In genomic region chr17:5563451-5563850, GRCh38 we compare ENCODE assay signal across 20 cellular contexts. TPM values are rescaled to one million over a fixed set of nuclear protein-coding genes. Genes with fewer than 3 reads are reported as not detected.
A peak's percentile ranks its signal among the peaks of the same experiment; 100 is the strongest.
DNase-seq lines count a peak whose midpoint lies in the region; ATAC-seq and TF ChIP-seq lines count a peak whose summit lies in the region.
"Had no signal": no experiment of that assay in that cellular context is flagged by ENCODE, and none has a peak within 500 bp of the region (broad histone marks: within the 10 kb centered on the region; RNA-seq: fewer than 3 reads in every experiment).

No MANE protein-coding gene starts in this region.

- no peaks in the 10 kb centered on the region for H3K9me3 Mint-ChIP-seq in CD8-positive, alpha-beta memory T cell

- H3K4me3 ChIP-seq in ACC112 (ENCODE audit: low read depth, low read length) (no peak overlapping the region), fibroblast of mammary gland (ENCODE audit: control insufficient read depth, low read depth, low read length) (no peak overlapping the region), PC-3 (ENCODE audit: low read length) (no peak overlapping the region), mucosa of descending colon (no peak overlapping the region)
- H3K4me3 ChIP-seq in CD8-positive, alpha-beta memory T cell (ENCODE audit: low read length) = no peak overlapping the region
- H3K4me3 ChIP-seq: ascending aorta, hepatocyte, lung, tibial nerve had no signal

- H3K79me2 ChIP-seq in ACC112 (ENCODE audit: control insufficient read depth, insufficient read depth, low read length, unreplicated experiment) (peaks cover 4% of the 10 kb centered on the region), PC-3 (ENCODE audit: low read length) (no peaks in the 10 kb centered on the region)
- H3K79me2 ChIP-seq: hepatocyte had no signal

- H3K27me3 ChIP-seq in ACC112 (ENCODE audit: insufficient read depth, low read length) (no peaks in the 10 kb centered on the region), PC-3 (ENCODE audit: low read length) (no peaks in the 10 kb centered on the region)
- no peaks in the 10 kb centered on the region for H3K27me3 ChIP-seq in CD8-positive, alpha-beta memory T cell (ENCODE audit: insufficient read depth, low read length, poor library complexity, severe bottlenecking)
- H3K27me3 ChIP-seq: ascending aorta, tibial nerve had no signal

- CTCF ChIA-PET in CD8-positive, alpha-beta memory T cell (lab: Charles Lee) = no interaction called here
- CTCF ChIA-PET in PC-3 (lab: Charles Lee) = no interaction called here

- POLR2A ChIA-PET in CD8-positive, alpha-beta memory T cell (lab: Charles Lee) = no interaction called here
- POLR2A ChIA-PET in PC-3 (lab: Charles Lee; ENCODE audit: unreplicated experiment) = no interaction called here

- H3K27me3 Mint-ChIP-seq in CD8-positive, alpha-beta memory T cell = no peaks in the 10 kb centered on the region
- H3K27me3 Mint-ChIP-seq in T-helper 17 cell = no peaks in the 10 kb centered on the region

- peaks cover 6 to 71% (median 17%) of the 10 kb centered on the region in 3 donors for H3K36me3 Mint-ChIP-seq in CD8-positive, alpha-beta memory T cell
- peaks cover 9% of the 10 kb centered on the region for H3K36me3 Mint-ChIP-seq in T-helper 17 cell (ENCODE audit: low read depth)

- peak overlapping the region; percentile 35 to 92 (median 80) for H3K27ac Mint-ChIP-seq in CD8-positive, alpha-beta memory T cell
- H3K27ac Mint-ChIP-seq in T-helper 17 cell = peak overlapping the region; percentile 83
- H3K27ac Mint-ChIP-seq: nephron had no signal

- H3K4me1 ChIP-seq in ACC112 (ENCODE audit: control insufficient read depth, insufficient read depth, low read length, unreplicated experiment) (peaks cover 5% of the 10 kb centered on the region), PC-3 (ENCODE audit: insufficient read depth, low read length) (no peaks in the 10 kb centered on the region), mucosa of descending colon (ENCODE audit: low read depth) (no peaks in the 10 kb centered on the region)
- H3K4me1 ChIP-seq in CD8-positive, alpha-beta memory T cell (ENCODE audit: insufficient read depth, low read length) = peaks cover 8% of the 10 kb centered on the region
- H3K4me1 ChIP-seq: ascending aorta, tibial nerve had no signal

- no peak overlapping the region for H3K4me2 ChIP-seq in PC-3 (ENCODE audit: low read length)
- H3K4me2 ChIP-seq: hepatocyte had no signal

- H3K27ac ChIP-seq in ACC112 (ENCODE audit: low read depth, low read length) = peak overlapping the region; percentile 11; the same call in 1 of the 2 replicates
- H3K27ac ChIP-seq in CD8-positive, alpha-beta memory T cell (ENCODE audit: low read depth, low read length) = no peak overlapping the region
- no peak overlapping the region for H3K27ac ChIP-seq in PC-3 (ENCODE audit: low read length)
- H3K27ac ChIP-seq: ascending aorta, hepatocyte, tibial nerve had no signal

- ATAC-seq in T-helper 17 cell (no peak), HG03571 (IDR thresholded peaks at IDR 0.05; ENCODE audit: unreplicated experiment) (no peak), PC-3 (no peak), mucosa of descending colon (no peak)
- ATAC-seq: activated CD4-positive, CD25-positive, alpha-beta regulatory T cell treated with anti-CD3 and anti-CD28 coated beads, Interleukin-2, amount 50 U/mL, for 24 hours had no signal

- peaks cover 33 to 44% (median 43%) of the 10 kb centered on the region in 3 donors for H3K4me1 Mint-ChIP-seq in CD8-positive, alpha-beta memory T cell
- peaks cover 31% of the 10 kb centered on the region for H3K4me1 Mint-ChIP-seq in T-helper 17 cell
- H3K4me1 Mint-ChIP-seq: nephron had no signal

- no peaks in the 10 kb centered on the region for H3K9me3 ChIP-seq in CD8-positive, alpha-beta memory T cell (ENCODE audit: low read length)
- H3K9me3 ChIP-seq in T-helper 17 cell (ENCODE audit: control insufficient read depth, low read length, poor library complexity, severe bottlenecking) (no peaks in the 10 kb centered on the region), PC-3 (ENCODE audit: low read length) (no peaks in the 10 kb centered on the region), mucosa of descending colon (no peaks in the 10 kb centered on the region)

- H3F3A ChIP-seq in PC-3 (ENCODE audit: low read length, unreplicated experiment) = no peaks in the 10 kb centered on the region

- BruUV-seq in PC-3 (replicated peaks; lab: Mats Ljungman, UMichigan) = no TSS peak

- H3K4me3 Mint-ChIP-seq in CD8-positive, alpha-beta memory T cell = no peak overlapping the region
- H3K4me3 Mint-ChIP-seq in T-helper 17 cell = no peak overlapping the region
- H3K4me3 Mint-ChIP-seq: nephron had no signal

- H3K36me3 ChIP-seq in ACC112 (ENCODE audit: insufficient read depth, low read length) (peaks cover 32% of the 10 kb centered on the region), PC-3 (ENCODE audit: low read depth, low read length) (no peaks in the 10 kb centered on the region), mucosa of descending colon (ENCODE audit: low read depth) (no peaks in the 10 kb centered on the region)
- peaks cover 20% of the 10 kb centered on the region for H3K36me3 ChIP-seq in CD8-positive, alpha-beta memory T cell (ENCODE audit: insufficient read depth, low read length)

- no peak overlapping the region for H2AFZ ChIP-seq in ACC112 (ENCODE audit: low read length, unreplicated experiment)
- H2AFZ ChIP-seq in PC-3 (ENCODE audit: low read length) = no peak overlapping the region
- H2AFZ ChIP-seq: hepatocyte had no signal

- TF ChIP-seq CTCF in fibroblast of mammary gland (conservative IDR thresholded peaks at IDR 0.05; ENCODE audit: control insufficient read depth, insufficient read depth, low read depth, low read length) (no peak), PC-3 (conservative IDR thresholded peaks at IDR 0.05; ENCODE audit: low read depth, low read length) (no peak), mucosa of descending colon (IDR thresholded peaks at IDR 0.05) (no peak), GM20000 (IDR thresholded peaks at IDR 0.05; ENCODE audit: extremely low read depth, missing control alignments) (no peak)

- no peak for DNase-seq in CD8-positive, alpha-beta memory T cell
- DNase-seq in T-helper 17 cell (no peak), fibroblast of mammary gland (ENCODE audit: low read depth) (peak; percentile 70), PC-3 (no peak), mucosa of descending colon (no peak), GM20000 (ENCODE audit: low spot score) (no peak)
- DNase-seq: activated gamma-delta T cell; COR-L47; NCI-H1436 treated with DMSO at 0.1 percent for 48 hours; NCI-H774; stimulated activated naive CD4-positive, alpha-beta T cell; T-helper 9 cell had no signal

- intact Hi-C loops in PC-3 (cut with micrococcal nuclease) (no loop called here), mucosa of descending colon (cut with DNase I, micrococcal nuclease) (no loop called here)

- H3K9ac ChIP-seq in PC-3 (ENCODE audit: low read length) = no peak overlapping the region

- no peaks in the 10 kb centered on the region for H3K9me2 ChIP-seq in PC-3 (replicated peaks; ENCODE audit: low read length)

- no peaks in the 10 kb centered on the region for H4K20me1 ChIP-seq in PC-3 (ENCODE audit: low read length)

RNA-seq across cellular contexts. Expression of gene NLRP1, which starts 20.9 kb away (rescaled TPM):
- 10 to 100 TPM; 33.8 to 35.2 TPM for total RNA-seq in CD8-positive, alpha-beta memory T cell
- 37.6 TPM for polyA plus RNA-seq in CD8-positive, alpha-beta memory T cell
- total RNA-seq in T-helper 17 cell = 100 to 1,000 TPM; 190 to 200 TPM
- total RNA-seq in PC-3 (2014; rRNA removed) = 1.8 and 2.2 TPM in 2 replicates
- total RNA-seq in mucosa of descending colon = 10 to 100 TPM in 1 of 3 donors, 1 to 10 TPM in 2; 4.6 to 13.9 (median 8.0) TPM

Comparison
In these comparisons a context has a peak if more than half of its experiments do, and no peak if none do; other contexts are left out.
1. RNA of gene NLRP1, which starts 20.9 kb away (total RNA-seq): 190 to 200 TPM in T-helper 17 cell; 33.8 to 35.2 TPM in CD8-positive, alpha-beta memory T cell, 4.6 to 13.9 TPM in mucosa of descending colon and 1.8 to 2.2 TPM in PC-3; every median in the first group is over 4 times any median in the second.